In the genomic region with DNA sequence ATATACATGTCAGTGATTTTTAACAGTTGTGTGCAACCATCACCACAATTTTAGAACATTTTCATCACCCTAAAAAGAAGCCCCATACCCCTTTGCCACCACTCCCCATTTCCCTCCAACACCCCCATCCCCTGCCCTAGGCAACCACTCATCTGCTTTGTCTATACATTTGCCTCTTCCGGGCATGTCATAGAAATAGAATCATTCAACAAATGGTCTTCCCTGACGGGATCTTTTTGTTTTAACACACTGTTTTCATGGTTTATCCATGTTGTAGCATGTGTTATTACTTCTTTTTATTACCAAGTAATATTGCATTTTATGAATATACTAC, we compare ENCODE assay signal across 10 cellular contexts. TPM values are rescaled to one million over a fixed set of nuclear protein-coding genes. Genes with fewer than 3 reads are reported as not detected.
DNase-seq lines count a peak whose midpoint lies in the region; ATAC-seq and TF ChIP-seq lines count a peak whose summit lies in the region.
"Had no signal": no experiment of that assay in that cellular context is flagged by ENCODE, and none has a peak within 500 bp of the region (broad histone marks: within the 10 kb centered on the region; RNA-seq: fewer than 3 reads in every experiment).

No MANE protein-coding gene starts in this region.

- no peaks in the 10 kb centered on the region for H3K9me2 ChIP-seq in Loucy (replicated peaks; ENCODE audit: low read depth, low read length)

- H3F3A ChIP-seq in Loucy (ENCODE audit: low read depth): no peaks in the 10 kb centered on the region

- peak overlapping the region; percentile 69 for H3K4me2 ChIP-seq in Loucy (ENCODE audit: low read depth, low read length, poor library complexity, severe bottlenecking)

- POLR2A ChIA-PET in CD8-positive, alpha-beta memory T cell (lab: Charles Lee): interaction anchor here (0.9 kb wide), 1 partner anchor 171 kb away, joined by 5 read pairs; the partner anchor contains the start of gene OXSR1

- peak overlapping the region; percentile 81 for H3K9ac ChIP-seq in Loucy (ENCODE audit: low read depth, low read length, poor library complexity, severe bottlenecking)

- peaks cover 4% of the 10 kb centered on the region for H3K36me3 ChIP-seq in CD8-positive, alpha-beta memory T cell (ENCODE audit: insufficient read depth, low read length)
- H3K36me3 ChIP-seq in Loucy (ENCODE audit: insufficient read depth, low read length) (peaks cover 3% of the 10 kb centered on the region; the same call in 1 of the 2 replicates), neutrophil (no peaks in the 10 kb centered on the region)
- peaks cover 1% of the 10 kb centered on the region for H3K36me3 ChIP-seq in effector memory CD4-positive, alpha-beta T cell (ENCODE audit: control insufficient read depth, insufficient read depth, low read length)
- H3K36me3 ChIP-seq: cardiac muscle cell had no signal

- peaks cover 0 to 1% of the 10 kb centered on the region in 2 donors for H3K27me3 Mint-ChIP-seq in CD8-positive, alpha-beta memory T cell

- H3K27ac Mint-ChIP-seq in CD8-positive, alpha-beta memory T cell: peak overlapping the region; percentile 79 to 99 (median 96)

- no peaks in the 10 kb centered on the region for H3K27me3 ChIP-seq in CD8-positive, alpha-beta memory T cell (ENCODE audit: insufficient read depth, low read length, poor library complexity, severe bottlenecking)
- H3K27me3 ChIP-seq in Loucy (ENCODE audit: insufficient read depth, low read length, poor library complexity, severe bottlenecking): no peaks in the 10 kb centered on the region
- H3K27me3 ChIP-seq in effector memory CD4-positive, alpha-beta T cell (replicated peaks; ENCODE audit: control insufficient read depth, insufficient read depth, low read length, poor library complexity, severe bottlenecking): no peaks in the 10 kb centered on the region
- H3K27me3 ChIP-seq in neutrophil: no peaks in the 10 kb centered on the region
- H3K27me3 ChIP-seq: cardiac muscle cell had no signal

- no peak for DNase-seq in CD8-positive, alpha-beta memory T cell
- DNase-seq in effector memory CD4-positive, alpha-beta T cell: no peak
- DNase-seq in NCI-H1436 (lab: John Stamatoyannopoulos, UW) (no peak), NCI-H510A treated with DMSO at 0.1 percent for 48 hours (lab: John Stamatoyannopoulos, UW) (no peak)
- no peak for DNase-seq in activated CD4-positive, alpha-beta T cell treated with anti-CD3 and anti-CD28 coated beads, Interleukin-2, amount 50 U/mL, for 48 hours
- DNase-seq: NCI-H748 treated with DMSO at 0.1 percent for 48 hours had no signal

- peaks cover 6 to 29% (median 10%) of the 10 kb centered on the region in 3 donors for H3K36me3 Mint-ChIP-seq in CD8-positive, alpha-beta memory T cell

- no peak for ATAC-seq in HG03460 (IDR thresholded peaks at IDR 0.05; ENCODE audit: unreplicated experiment)

- peak overlapping the region; percentile 75 for H3K4me3 ChIP-seq in CD8-positive, alpha-beta memory T cell (ENCODE audit: low read length)
- H3K4me3 ChIP-seq in Loucy (ENCODE audit: low read length, poor library complexity, severe bottlenecking) (peak overlapping the region; percentile 90), neutrophil (ENCODE audit: low read depth in 1 of 2, low read length in 1 of 2) (peak overlapping the region; percentile 75)
- H3K4me3 ChIP-seq in effector memory CD4-positive, alpha-beta T cell (ENCODE audit: insufficient read depth, low read depth, low read length, poor library complexity, severe bottlenecking): peak overlapping the region; percentile 63
- H3K4me3 ChIP-seq: cardiac muscle cell had no signal

- H3K27ac ChIP-seq in CD8-positive, alpha-beta memory T cell (ENCODE audit: low read depth, low read length): peak overlapping the region; percentile 80
- peak overlapping the region; percentile 81 for H3K27ac ChIP-seq in effector memory CD4-positive, alpha-beta T cell (ENCODE audit: insufficient read depth, low read length, poor library complexity, severe bottlenecking)
- peak overlapping the region; percentile 71 for H3K27ac ChIP-seq in neutrophil
- H3K27ac ChIP-seq: cardiac muscle cell had no signal

- no peaks in the 10 kb centered on the region for H4K20me1 ChIP-seq in Loucy (ENCODE audit: insufficient read depth, low read length, poor library complexity, severe bottlenecking)

- TF ChIP-seq CTCF in Loucy (conservative IDR thresholded peaks at IDR 0.05; ENCODE audit: low read length) (no peak), neutrophil (IDR thresholded peaks at IDR 0.05) (no peak)

- CTCF ChIA-PET in CD8-positive, alpha-beta memory T cell (lab: Charles Lee): interaction anchor here (1.1 kb wide), 1 partner anchor 20 kb away, joined by 4 read pairs; no protein-coding TSS in a partner anchor

- peak overlapping the region; percentile 91 to 99 (median 96) for H3K4me3 Mint-ChIP-seq in CD8-positive, alpha-beta memory T cell

- H3K4me1 ChIP-seq in CD8-positive, alpha-beta memory T cell (ENCODE audit: insufficient read depth, low read length): peaks cover 54% of the 10 kb centered on the region
- H3K4me1 ChIP-seq in Loucy (ENCODE audit: insufficient read depth, low read length, poor library complexity, severe bottlenecking): peaks cover 21% of the 10 kb centered on the region
- H3K4me1 ChIP-seq in effector memory CD4-positive, alpha-beta T cell (ENCODE audit: control insufficient read depth, insufficient read depth, low read length, poor library complexity, severe bottlenecking): peaks cover 56% of the 10 kb centered on the region
- peaks cover 72 to 73% of the 10 kb centered on the region in 2 experiments for H3K4me1 ChIP-seq in neutrophil (ENCODE audit: control insufficient read depth in 1 of 2, insufficient read depth in 1 of 2, low read depth in 1 of 2, low read length in 1 of 2)

- no peaks in the 10 kb centered on the region for H3K9me3 Mint-ChIP-seq in CD8-positive, alpha-beta memory T cell

- H2AFZ ChIP-seq in Loucy (ENCODE audit: low read length): peak overlapping the region; percentile 94; the same call in 1 of the 2 replicates

- H3K9me3 ChIP-seq in CD8-positive, alpha-beta memory T cell (ENCODE audit: low read length): no peaks in the 10 kb centered on the region
- no peaks in the 10 kb centered on the region for H3K9me3 ChIP-seq in Loucy (ENCODE audit: insufficient read depth, low read depth, low read length)
- H3K9me3 ChIP-seq in effector memory CD4-positive, alpha-beta T cell (ENCODE audit: control insufficient read depth, low read length): no peaks in the 10 kb centered on the region
- no peaks in the 10 kb centered on the region for H3K9me3 ChIP-seq in neutrophil

- peaks cover 17% of the 10 kb centered on the region for H3K79me2 ChIP-seq in Loucy (ENCODE audit: insufficient read depth, low read length)

- H3K4me1 Mint-ChIP-seq in CD8-positive, alpha-beta memory T cell: peaks cover 52 to 68% (median 62%) of the 10 kb centered on the region in 3 donors

RNA-seq across cellular contexts. Expression of gene VILL, which starts 4.0 kb away (rescaled TPM):
- 10 to 100 TPM; 14.7 to 15.8 TPM for total RNA-seq in CD8-positive, alpha-beta memory T cell
- polyA plus RNA-seq in CD8-positive, alpha-beta memory T cell: 16.8 TPM

RNA-seq across cellular contexts. Expression of gene PLCD1, which starts 34.8 kb away (rescaled TPM):
- 10 to 100 TPM; 12.8 to 18.5 TPM for total RNA-seq in CD8-positive, alpha-beta memory T cell
- 36.4 TPM for polyA plus RNA-seq in CD8-positive, alpha-beta memory T cell

RNA-seq across cellular contexts. Expression of gene DLEC1, which starts 44.4 kb away (rescaled TPM):
- 1 to 10 TPM; 1.0 to 1.3 TPM for total RNA-seq in CD8-positive, alpha-beta memory T cell
- 0.56 TPM for polyA plus RNA-seq in CD8-positive, alpha-beta memory T cell
- polyA plus RNA-seq: cardiac muscle cell had no signal
